ENCODE assay signal across 9 cellular contexts in the genomic region with DNA sequence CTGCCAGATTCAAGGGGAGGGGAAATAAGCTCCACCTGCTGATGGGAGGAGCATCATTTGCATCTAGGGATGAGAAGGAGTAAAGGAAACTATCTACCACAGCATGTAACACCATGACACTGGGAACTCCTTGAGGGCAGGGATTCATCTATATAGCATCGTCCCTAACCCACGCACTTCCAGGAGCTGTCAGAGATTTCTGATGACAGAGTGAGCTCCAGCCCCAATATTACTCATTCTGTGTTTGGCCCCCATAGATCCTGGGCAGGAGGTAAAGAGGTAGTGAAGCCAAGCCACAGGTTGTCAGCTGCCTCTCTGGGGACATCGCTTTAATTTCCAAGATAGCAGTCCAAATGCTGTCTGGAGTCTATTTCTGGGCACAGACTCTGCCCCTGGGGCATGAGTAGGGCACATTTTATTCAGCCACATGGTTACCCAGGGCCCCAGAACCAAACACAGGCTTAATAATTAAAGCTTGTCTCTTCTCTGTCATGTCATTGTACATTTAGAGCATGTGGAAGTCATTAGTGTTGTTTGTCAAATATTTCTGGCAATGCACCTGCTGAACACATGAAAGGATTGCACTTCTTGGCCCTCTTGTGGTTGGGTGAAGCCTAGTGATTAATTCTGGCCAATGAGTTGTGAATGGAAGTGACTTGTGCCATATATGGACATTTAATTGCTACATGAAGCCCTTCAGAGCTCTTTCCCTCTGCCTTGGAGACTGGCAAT.
DNase-seq lines count a peak whose midpoint lies in the region; ATAC-seq and TF ChIP-seq lines count a peak whose summit lies in the region.
"Had no signal": no experiment of that assay in that cellular context is flagged by ENCODE, and none has a peak within 500 bp of the region (broad histone marks: within the 10 kb centered on the region; RNA-seq: fewer than 3 reads in every experiment).

No MANE protein-coding gene starts in this region.

- no peak overlapping the region for H3K4me2 ChIP-seq in OCI-LY1 (ENCODE audit: low read length)
- H3K4me2 ChIP-seq in mesendoderm (ENCODE audit: low read length), result no peak overlapping the region

- intact Hi-C loops in lower lobe of right lung (cut with DNase I), result no loop called here

- H4K5ac ChIP-seq in mesendoderm (ENCODE audit: low read length), result no peak overlapping the region

- H3K9me3 Mint-ChIP-seq in natural killer cell treated with Interleukin-12 subunit alpha and Interleukin-12 subunit beta and Interleukin-15 and Interleukin-18, amount 100 ng/mL, for 72 hours, result no peaks in the 10 kb centered on the region

- H3K27ac Mint-ChIP-seq in natural killer cell treated with Interleukin-12 subunit alpha and Interleukin-12 subunit beta and Interleukin-15 and Interleukin-18, amount 100 ng/mL, for 72 hours, result no peak overlapping the region

- H4K8ac ChIP-seq in mesendoderm (ENCODE audit: low read depth, low read length), result no peak overlapping the region

- no peak overlapping the region for H3K4me3 Mint-ChIP-seq in natural killer cell treated with Interleukin-12 subunit alpha and Interleukin-12 subunit beta and Interleukin-15 and Interleukin-18, amount 100 ng/mL, for 72 hours

- H2AK5ac ChIP-seq in mesendoderm (ENCODE audit: low read length), result no peak overlapping the region

- H3K9ac ChIP-seq in OCI-LY1 (ENCODE audit: low read length), result no peak overlapping the region
- H3K9ac ChIP-seq in mesendoderm (ENCODE audit: low read length), result no peak overlapping the region

- WGBS in mesendoderm (ENCODE audit: extremely low coverage, insufficient coverage, low lambda C conversion rate), result no CpG with 5 or more reads among the region's 3 CpGs

- H3K4me3 ChIP-seq in OCI-LY1 (ENCODE audit: low read depth, low read length, poor library complexity, severe bottlenecking) (no peak overlapping the region), lower lobe of right lung (no peak overlapping the region), mesendoderm (ENCODE audit: low read length) (no peak overlapping the region)

- H3K36me3 ChIP-seq in OCI-LY1 (ENCODE audit: insufficient read depth, low read length) (no peaks in the 10 kb centered on the region), lower lobe of right lung (no peaks in the 10 kb centered on the region), mesendoderm (ENCODE audit: control insufficient read depth, insufficient read depth, low read length) (no peaks in the 10 kb centered on the region)

- DNase-seq in lower lobe of right lung (no peak), mesendoderm (no peak), Ammon's horn (ENCODE audit: low spot score) (no peak), AG08395 (ENCODE audit: low spot score) (no peak)
- DNase-seq in natural killer cell treated with Interleukin-12 subunit alpha and Interleukin-12 subunit beta and Interleukin-15 and Interleukin-18, amount 100 ng/mL, for 72 hours (ENCODE audit: low spot score), result no peak
- DNase-seq: amniotic stem cell had no signal

- H2BK15ac ChIP-seq in mesendoderm (replicated peaks; ENCODE audit: low read depth), result no peak overlapping the region

- no peak overlapping the region for H2AFZ ChIP-seq in OCI-LY1 (ENCODE audit: low read length)

- H3K9me2 ChIP-seq in OCI-LY1 (ENCODE audit: low read depth, low read length), result no peaks in the 10 kb centered on the region

- no peak overlapping the region for H3K23ac ChIP-seq in mesendoderm (ENCODE audit: low read length)

- ATAC-seq in lower lobe of right lung, result peak in 1 of 2 donors; percentile 33
- ATAC-seq in natural killer cell treated with Interleukin-12 subunit alpha and Interleukin-12 subunit beta and Interleukin-15 and Interleukin-18, amount 100 ng/mL, for 72 hours, result no peak

- no peak overlapping the region for H2BK120ac ChIP-seq in mesendoderm (ENCODE audit: low read depth, low read length)

- no peak overlapping the region for H3K56ac ChIP-seq in mesendoderm (ENCODE audit: low read length)

- H3K18ac ChIP-seq in mesendoderm (ENCODE audit: low read length), result no peak overlapping the region

- H3K27me3 ChIP-seq in OCI-LY1 (ENCODE audit: insufficient read depth, low read length), result no peaks in the 10 kb centered on the region
- H3K27me3 ChIP-seq in lower lobe of right lung (ENCODE audit: low read depth), result no peaks in the 10 kb centered on the region
- H3K27me3 ChIP-seq in mesendoderm (ENCODE audit: insufficient read depth, low read length, poor library complexity), result no peaks in the 10 kb centered on the region

- peaks cover 3% of the 10 kb centered on the region for H3K4me1 ChIP-seq in OCI-LY1 (ENCODE audit: insufficient read depth, low read length, severe bottlenecking)
- H3K4me1 ChIP-seq in lower lobe of right lung, result no peaks in the 10 kb centered on the region
- peaks cover 2% of the 10 kb centered on the region for H3K4me1 ChIP-seq in mesendoderm (ENCODE audit: control insufficient read depth, low read depth, low read length)

- no peaks in the 10 kb centered on the region for H3K36me3 Mint-ChIP-seq in natural killer cell treated with Interleukin-12 subunit alpha and Interleukin-12 subunit beta and Interleukin-15 and Interleukin-18, amount 100 ng/mL, for 72 hours

- H3K79me1 ChIP-seq in mesendoderm (ENCODE audit: low read length), result no peaks in the 10 kb centered on the region

- H3K9me3 ChIP-seq in OCI-LY1 (ENCODE audit: low read length), result no peaks in the 10 kb centered on the region
- H3K9me3 ChIP-seq in lower lobe of right lung, result no peaks in the 10 kb centered on the region

- no peaks in the 10 kb centered on the region for H3K4me1 Mint-ChIP-seq in natural killer cell treated with Interleukin-12 subunit alpha and Interleukin-12 subunit beta and Interleukin-15 and Interleukin-18, amount 100 ng/mL, for 72 hours (ENCODE audit: low read depth in 2 of 2)

- peaks cover 30 to 31% of the 10 kb centered on the region in 2 donors for H3K27me3 Mint-ChIP-seq in natural killer cell treated with Interleukin-12 subunit alpha and Interleukin-12 subunit beta and Interleukin-15 and Interleukin-18, amount 100 ng/mL, for 72 hours

- no peak overlapping the region for H3K4ac ChIP-seq in mesendoderm (ENCODE audit: low read depth, low read length)

- no peaks in the 10 kb centered on the region for H4K20me1 ChIP-seq in OCI-LY1 (ENCODE audit: insufficient read depth, low read length)

- H3K79me2 ChIP-seq in OCI-LY1 (ENCODE audit: insufficient read depth, low read length) (no peaks in the 10 kb centered on the region), mesendoderm (ENCODE audit: control insufficient read depth, insufficient read depth, low read length) (no peaks in the 10 kb centered on the region)

- peak; percentile 31 for TF ChIP-seq CTCF in GM12873 (IDR thresholded peaks at IDR 0.05; ENCODE audit: insufficient read depth, low read depth, low read length, missing control alignments)
- TF ChIP-seq CTCF in LNCAP (IDR thresholded peaks at IDR 0.05), result peak; percentile 28; the same call in 1 of the 2 replicates
- peak; percentile 30; the same call in 1 of the 2 replicates for TF ChIP-seq CTCF in OCI-LY1 (IDR thresholded peaks at IDR 0.05; ENCODE audit: low read length)
- TF ChIP-seq CTCF in lower lobe of right lung (IDR thresholded peaks at IDR 0.05), result peak; percentile 10

- H3F3A ChIP-seq in OCI-LY1 (ENCODE audit: insufficient read depth, low read length), result no peaks in the 10 kb centered on the region

- no peak overlapping the region for H2BK5ac ChIP-seq in mesendoderm (ENCODE audit: low read length)

- no peak overlapping the region for H3K27ac ChIP-seq in OCI-LY1 (ENCODE audit: low read depth, low read length, poor library complexity, severe bottlenecking)
- no peak overlapping the region for H3K27ac ChIP-seq in lower lobe of right lung
- no peak overlapping the region for H3K27ac ChIP-seq in mesendoderm (ENCODE audit: low read depth, low read length)
